In genomic region chr11:115523727-115524399, GRCh38 we compare ENCODE assay signal across 1 cellular context.
TF ChIP-seq lines count a peak whose summit lies in the region.

No MANE protein-coding gene starts in this region.

TF ChIP-seq in HepG2, 621 proteins besides CTCF, POLR2A, EP300 and RAD21 (continued from another document and continues in another):
- TF ChIP-seq AHDC1 (CRISPR knock-in tag; IDR thresholded peaks at IDR 0.05; ENCODE audit: borderline replicate concordance): peak; percentile 51; the same call in 1 of the 2 replicates
- no peak for TF ChIP-seq HIVEP1 (CRISPR knock-in tag; IDR thresholded peaks at IDR 0.05)
- TF ChIP-seq XBP1 (CRISPR knock-in tag; IDR thresholded peaks at IDR 0.05): no peak
- no peak for TF ChIP-seq ZNF598 (CRISPR knock-in tag; IDR thresholded peaks at IDR 0.05; ENCODE audit: borderline replicate concordance)
- no peak for TF ChIP-seq DRAP1 (CRISPR knock-in tag; IDR thresholded peaks at IDR 0.05)
- no peak for TF ChIP-seq ZNF782 (CRISPR knock-in tag; IDR thresholded peaks at IDR 0.05; ENCODE audit: borderline replicate concordance)
- TF ChIP-seq ZNF607 (CRISPR knock-in tag; IDR thresholded peaks at IDR 0.05; ENCODE audit: borderline replicate concordance): no peak
- TF ChIP-seq TCF7 (IDR thresholded peaks at IDR 0.05; ENCODE audit: low read depth): peak; percentile 66
- no peak for TF ChIP-seq RXRA (CRISPR knock-in tag; IDR thresholded peaks at IDR 0.05)
- TF ChIP-seq ZNF275 (CRISPR knock-in tag; IDR thresholded peaks at IDR 0.05; ENCODE audit: borderline replicate concordance): no peak
- no peak for TF ChIP-seq ETV5 (CRISPR knock-in tag; IDR thresholded peaks at IDR 0.05; ENCODE audit: borderline replicate concordance)
- TF ChIP-seq KDM3A (CRISPR knock-in tag; IDR thresholded peaks at IDR 0.05; ENCODE audit: low read depth): no peak
- TF ChIP-seq SRSF4 (IDR thresholded peaks at IDR 0.05; ENCODE audit: low read depth, low read length, poor library complexity, severe bottlenecking): no peak
- no peak for TF ChIP-seq SP5 (CRISPR knock-in tag; IDR thresholded peaks at IDR 0.05; ENCODE audit: borderline replicate concordance, low read depth)
- no peak for TF ChIP-seq ZNF574 (CRISPR knock-in tag; IDR thresholded peaks at IDR 0.05)
- TF ChIP-seq TEAD2 (CRISPR knock-in tag; IDR thresholded peaks at IDR 0.05): no peak
- no peak for TF ChIP-seq SKI (IDR thresholded peaks at IDR 0.05; ENCODE audit: partially characterized antibody)
- TF ChIP-seq ZNF362 (CRISPR knock-in tag; IDR thresholded peaks at IDR 0.05; ENCODE audit: borderline replicate concordance): no peak
- TF ChIP-seq MEIS2 (CRISPR knock-in tag; IDR thresholded peaks at IDR 0.05): no peak
- TF ChIP-seq NR3C1 (CRISPR knock-in tag; IDR thresholded peaks at IDR 0.05): no peak
- 0 out of 2 replicates have a peak, but pooled peaks have one; percentile 30 for TF ChIP-seq FOXJ3 (CRISPR knock-in tag; IDR thresholded peaks at IDR 0.05; ENCODE audit: borderline replicate concordance)
- no peak for TF ChIP-seq CAMTA2 (CRISPR knock-in tag; IDR thresholded peaks at IDR 0.05; ENCODE audit: borderline replicate concordance)
- no peak for TF ChIP-seq PLRG1 (conservative IDR thresholded peaks at IDR 0.05)
- TF ChIP-seq ZNF281 (CRISPR knock-in tag; IDR thresholded peaks at IDR 0.05; ENCODE audit: borderline replicate concordance): no peak; the same call in 1 of the 2 replicates
- TF ChIP-seq ZNF891 (CRISPR knock-in tag; IDR thresholded peaks at IDR 0.05): no peak
- TF ChIP-seq POLR2AphosphoS5 (IDR thresholded peaks at IDR 0.05; ENCODE audit: low read depth, low read length): no peak
- no peak for TF ChIP-seq ZBTB21 (CRISPR knock-in tag; IDR thresholded peaks at IDR 0.05)
- no peak for TF ChIP-seq ZFP41 (CRISPR knock-in tag; IDR thresholded peaks at IDR 0.05; ENCODE audit: borderline replicate concordance)
- no peak for TF ChIP-seq GABPA (IDR thresholded peaks at IDR 0.05; ENCODE audit: low read depth, low read length)
- TF ChIP-seq GABPA (CRISPR knock-in tag; IDR thresholded peaks at IDR 0.05; ENCODE audit: low read depth): no peak
- no peak for TF ChIP-seq HOXD1 (CRISPR knock-in tag; IDR thresholded peaks at IDR 0.05)
- no peak for TF ChIP-seq ZNF460 (CRISPR knock-in tag; IDR thresholded peaks at IDR 0.05; ENCODE audit: borderline replicate concordance)
- TF ChIP-seq ZNF615 (CRISPR knock-in tag; IDR thresholded peaks at IDR 0.05; ENCODE audit: borderline replicate concordance): no peak
- TF ChIP-seq MLXIP (CRISPR knock-in tag; IDR thresholded peaks at IDR 0.05; ENCODE audit: borderline replicate concordance): no peak
- peak; percentile 23; the same call in 1 of the 2 replicates for TF ChIP-seq PATZ1 (CRISPR knock-in tag; IDR thresholded peaks at IDR 0.05)
